Comparison of ENCODE assay signal across 8 cellular contexts in the genomic region with DNA sequence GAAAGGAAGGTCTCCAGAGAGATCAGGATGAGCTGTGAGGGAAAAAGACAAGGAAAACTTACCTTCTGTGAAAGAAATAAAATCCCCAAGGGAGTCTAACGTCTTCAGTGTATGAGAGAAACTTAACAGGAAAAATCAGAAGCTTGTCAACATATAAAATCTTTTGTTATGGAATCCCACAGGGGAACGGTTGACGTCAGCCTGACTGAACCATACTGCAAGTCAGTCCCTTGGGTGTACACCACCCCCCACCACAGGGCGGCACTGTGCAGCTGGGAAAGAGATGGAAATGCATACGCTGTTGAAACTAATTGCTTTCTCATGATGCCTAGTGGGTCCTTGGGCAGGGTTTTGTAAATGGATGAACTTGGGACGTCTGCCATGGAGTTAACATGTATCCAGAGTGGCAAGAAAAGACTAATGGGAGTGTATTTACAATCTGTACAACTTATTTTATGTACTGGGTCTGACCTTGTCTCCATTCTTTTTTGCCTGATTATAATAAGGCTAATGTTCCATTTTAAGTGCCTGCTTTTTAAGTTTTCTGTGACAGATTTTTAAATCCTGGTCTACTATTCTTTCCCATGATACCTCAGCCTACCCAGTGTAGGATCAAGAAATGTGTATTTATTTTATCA. TPM values are rescaled to one million over a fixed set of nuclear protein-coding genes. Genes with fewer than 3 reads are reported as not detected.
A peak's percentile ranks its signal among the peaks of the same experiment; 100 is the strongest.
DNase-seq lines count a peak whose midpoint lies in the region; ATAC-seq lines count a peak whose summit lies in the region.

No MANE protein-coding gene starts in this region.

- H3K4me3 Mint-ChIP-seq in stimulated activated naive CD8-positive, alpha-beta T cell treated with anti-CD3 and anti-CD28 coated beads, Interleukin-15, amount 100 ng/mL, for 72 hours: no peak overlapping the region
- no peak overlapping the region for H3K4me3 Mint-ChIP-seq in activated naive CD8-positive, alpha-beta T cell treated with anti-CD3 and anti-CD28 coated beads for 36 hours

- no peaks in the 10 kb centered on the region for H3K9me3 Mint-ChIP-seq in stimulated activated naive CD8-positive, alpha-beta T cell treated with anti-CD3 and anti-CD28 coated beads, Interleukin-15, amount 100 ng/mL, for 72 hours
- H3K9me3 Mint-ChIP-seq in activated naive CD8-positive, alpha-beta T cell treated with anti-CD3 and anti-CD28 coated beads for 36 hours: no peaks in the 10 kb centered on the region

- ATAC-seq in stimulated activated naive CD8-positive, alpha-beta T cell treated with anti-CD3 and anti-CD28 coated beads, Interleukin-15, Interleukin-2, amounts not matched to agents 100 U/mL and 50 U/mL, for 24 hours: peak; percentile 43
- ATAC-seq in stimulated activated naive CD8-positive, alpha-beta T cell treated with anti-CD3 and anti-CD28 coated beads, Interleukin-15, amount 100 ng/mL, for 72 hours: no peak
- ATAC-seq in HG03159 (IDR thresholded peaks at IDR 0.05; ENCODE audit: unreplicated experiment) (peak; percentile 86), HG03196 (IDR thresholded peaks at IDR 0.05; ENCODE audit: unreplicated experiment) (no peak)

- peaks cover 20% of the 10 kb centered on the region for H3K36me3 Mint-ChIP-seq in activated naive CD8-positive, alpha-beta T cell treated with anti-CD3 and anti-CD28 coated beads for 36 hours

- H3K4me1 Mint-ChIP-seq in stimulated activated naive CD8-positive, alpha-beta T cell treated with anti-CD3 and anti-CD28 coated beads, Interleukin-15, amount 100 ng/mL, for 72 hours: peaks cover 21% of the 10 kb centered on the region
- H3K4me1 Mint-ChIP-seq in activated naive CD8-positive, alpha-beta T cell treated with anti-CD3 and anti-CD28 coated beads for 36 hours: peaks cover 10% of the 10 kb centered on the region

- H3K27me3 Mint-ChIP-seq in stimulated activated naive CD8-positive, alpha-beta T cell treated with anti-CD3 and anti-CD28 coated beads, Interleukin-15, amount 100 ng/mL, for 72 hours: no peaks in the 10 kb centered on the region
- no peaks in the 10 kb centered on the region for H3K27me3 Mint-ChIP-seq in activated naive CD8-positive, alpha-beta T cell treated with anti-CD3 and anti-CD28 coated beads for 36 hours

- peak; percentile 46 for DNase-seq in stimulated activated naive CD8-positive, alpha-beta T cell treated with anti-CD3 and anti-CD28 coated beads, Interleukin-15, Interleukin-2, amounts not matched to agents 100 U/mL and 50 U/mL, for 24 hours
- no peak for DNase-seq in stimulated activated naive CD8-positive, alpha-beta T cell treated with anti-CD3 and anti-CD28 coated beads, Interleukin-15, amount 100 ng/mL, for 72 hours
- DNase-seq in NCI-H748 (lab: John Stamatoyannopoulos, UW; ENCODE audit: unreplicated experiment) (peak; percentile 58), iPS-NIHi7 (ENCODE audit: extremely low spot score) (peak; percentile 61)
- peak; percentile 14 for DNase-seq in activated naive CD8-positive, alpha-beta T cell treated with anti-CD3 and anti-CD28 coated beads for 36 hours
- peak; percentile 9 to 35 for DNase-seq in stimulated activated CD4-positive, alpha-beta T cell treated with anti-CD3 and anti-CD28 coated beads, Interleukin-4, amount 100 ng/mL, for 4 hours

- H3K27ac Mint-ChIP-seq in stimulated activated naive CD8-positive, alpha-beta T cell treated with anti-CD3 and anti-CD28 coated beads, Interleukin-15, amount 100 ng/mL, for 72 hours: peak overlapping the region in 1 of 2 donors; percentile 21
- peak overlapping the region; percentile 11 for H3K27ac Mint-ChIP-seq in activated naive CD8-positive, alpha-beta T cell treated with anti-CD3 and anti-CD28 coated beads for 36 hours

RNA-seq across cellular contexts. Expression of a gene that starts 22.7 kb away (rescaled TPM):
- total RNA-seq in activated naive CD8-positive, alpha-beta T cell treated with anti-CD3 and anti-CD28 coated beads for 36 hours: 10 to 100 TPM; 12.2 to 12.5 TPM

RNA-seq across cellular contexts. Expression of a gene that starts 44.5 kb away (rescaled TPM):
- 1 to 10 TPM; 2.1 to 2.4 TPM for total RNA-seq in activated naive CD8-positive, alpha-beta T cell treated with anti-CD3 and anti-CD28 coated beads for 36 hours

Comparison
In these comparisons a context has a peak if more than half of its experiments do, and no peak if none do; other contexts are left out.
1. ATAC-seq: peak in stimulated activated naive CD8-positive, alpha-beta T cell treated with anti-CD3 and anti-CD28 coated beads, Interleukin-15, Interleukin-2, amounts not matched to agents 100 U/mL and 50 U/mL, for 24 hours (single experiment) and HG03159 (single experiment); none in stimulated activated naive CD8-positive, alpha-beta T cell treated with anti-CD3 and anti-CD28 coated beads, Interleukin-15, amount 100 ng/mL, for 72 hours (single experiment) and HG03196 (single experiment).
2. DNase-seq: peak in stimulated activated naive CD8-positive, alpha-beta T cell treated with anti-CD3 and anti-CD28 coated beads, Interleukin-15, Interleukin-2, amounts not matched to agents 100 U/mL and 50 U/mL, for 24 hours (single experiment), NCI-H748 (single experiment), activated naive CD8-positive, alpha-beta T cell treated with anti-CD3 and anti-CD28 coated beads for 36 hours (single experiment), iPS-NIHi7 (single experiment) and stimulated activated CD4-positive, alpha-beta T cell treated with anti-CD3 and anti-CD28 coated beads, Interleukin-4, amount 100 ng/mL, for 4 hours (2 of 2); none in stimulated activated naive CD8-positive, alpha-beta T cell treated with anti-CD3 and anti-CD28 coated beads, Interleukin-15, amount 100 ng/mL, for 72 hours (0 of 2).